8 cellular contexts compared by ENCODE assay signal in genomic region chr15:62067448-62068044, GRCh38. TPM values are rescaled to one million over a fixed set of nuclear protein-coding genes. Genes with fewer than 3 reads are reported as not detected.
DNase-seq lines count a peak whose midpoint lies in the region; ATAC-seq and TF ChIP-seq lines count a peak whose summit lies in the region.

No MANE protein-coding gene starts in this region.

- H3K27ac ChIP-seq in SK-N-MC, result no peak overlapping the region
- no peak overlapping the region for H3K27ac ChIP-seq in mammary epithelial cell (ENCODE audit: insufficient read depth, low read depth, low read length)
- H3K27ac ChIP-seq in left lung, result peak overlapping the region in 1 of 2 donors; percentile 33

- H3K4me1 Mint-ChIP-seq in activated CD4-positive, alpha-beta T cell treated with anti-CD3 and anti-CD28 coated beads for 36 hours, result peaks cover 25% of the 10 kb centered on the region

- H3K27ac Mint-ChIP-seq in activated CD4-positive, alpha-beta T cell treated with anti-CD3 and anti-CD28 coated beads for 36 hours, result peak overlapping the region; percentile 52

- DNase-seq in activated CD4-positive, alpha-beta T cell treated with anti-CD3 and anti-CD28 coated beads for 36 hours, result peak; percentile 50
- no peak for DNase-seq in activated CD4-positive, alpha-beta T cell treated with anti-CD3 and anti-CD28 coated beads for 1 hour
- DNase-seq in SK-N-MC (ENCODE audit: low read depth, low spot score) (no peak), mammary epithelial cell (peak; percentile 19), left lung (peak; percentile 34 to 80)
- peak; percentile 17 for DNase-seq in stimulated activated CD8-positive, alpha-beta memory T cell treated with anti-CD3 and anti-CD28 coated beads, Interleukin-12 subunit alpha, Interleukin-12 subunit beta, amount 100 ng/mL, for 4 hours (ENCODE audit: low read depth)
- no peak for DNase-seq in effector CD8-positive, alpha-beta T cell (lab: John Stamatoyannopoulos, UW)

- POLR2A ChIA-PET in activated CD4-positive, alpha-beta T cell treated with anti-CD3 and anti-CD28 coated beads for 36 hours (lab: Charles Lee), result no interaction called here

- dilution Hi-C loops in mammary epithelial cell (cut with HindIII; ENCODE audit: low sequenced_read_pairs), result no loop called here

- no peaks in the 10 kb centered on the region for H3K9me3 Mint-ChIP-seq in activated CD4-positive, alpha-beta T cell treated with anti-CD3 and anti-CD28 coated beads for 36 hours (ENCODE audit: low read depth)

- H2AFZ ChIP-seq in mammary epithelial cell (ENCODE audit: low read depth, low read length), result peak overlapping the region; percentile 41

- H3K4me2 ChIP-seq in mammary epithelial cell (ENCODE audit: insufficient read depth, low read depth, low read length), result peak overlapping the region; percentile 91

- H3K4me1 ChIP-seq in mammary epithelial cell (ENCODE audit: insufficient read depth, low read length), result peaks cover 41% of the 10 kb centered on the region
- peaks cover 11 to 31% of the 10 kb centered on the region in 2 donors for H3K4me1 ChIP-seq in left lung

- H3K36me3 Mint-ChIP-seq in activated CD4-positive, alpha-beta T cell treated with anti-CD3 and anti-CD28 coated beads for 36 hours (ENCODE audit: low read depth), result no peaks in the 10 kb centered on the region

- intact Hi-C loops in activated CD4-positive, alpha-beta T cell treated with anti-CD3 and anti-CD28 coated beads for 36 hours (cut with DNase I, micrococcal nuclease), result loop anchor here (1.0 to 10.0 kb wide), 7 partner anchors 7 to 185 kb away; partner anchors contain the start of genes C2CD4B (in 1 of the 2) and VPS13C (in 1 of the 2)
- intact Hi-C loops in mammary epithelial cell (cut with micrococcal nuclease) (no loop called here), left lung (cut with DNase I) (no loop called here)

- no peaks in the 10 kb centered on the region for H4K20me1 ChIP-seq in mammary epithelial cell (ENCODE audit: insufficient read depth, low read length)

- peaks cover 20% of the 10 kb centered on the region for H3K27me3 Mint-ChIP-seq in activated CD4-positive, alpha-beta T cell treated with anti-CD3 and anti-CD28 coated beads for 36 hours

- in situ Hi-C loops in mammary epithelial cell (cut with MboI; ENCODE audit: low sequenced_read_pairs in 2 of 2), result no loop called here

- ATAC-seq in activated CD4-positive, alpha-beta T cell treated with anti-CD3 and anti-CD28 coated beads for 36 hours, result peak; percentile 63
- peak; percentile 38 for ATAC-seq in left lung
- ATAC-seq in GM18870 (IDR thresholded peaks at IDR 0.05; ENCODE audit: unreplicated experiment), result no peak

- no peak overlapping the region for H3K9ac ChIP-seq in SK-N-MC (ENCODE audit: insufficient read length)
- no peak overlapping the region for H3K9ac ChIP-seq in mammary epithelial cell (ENCODE audit: insufficient read depth, low read length)

- no TSS peak for BruUV-seq in mammary epithelial cell (replicated peaks; lab: Mats Ljungman, UMichigan)

- CTCF ChIA-PET in activated CD4-positive, alpha-beta T cell treated with anti-CD3 and anti-CD28 coated beads for 36 hours (lab: Charles Lee), result interaction anchor here (1.0 to 1.6 kb wide), 6 partner anchors 15 to 98 kb away, joined by 3 to 6 read pairs (median 4); partner anchors contain the start of gene C2CD4B
- CTCF ChIA-PET in mammary epithelial cell (lab: Charles Lee; ENCODE audit: low non-redundant PET), result no interaction called here

- 12% methylated on average over 18 of the region's 62 CpGs for WGBS in mammary epithelial cell (ENCODE audit: low coverage, missing lambda C conversion rate)

- no peaks in the 10 kb centered on the region for H3K9me3 ChIP-seq in SK-N-MC (ENCODE audit: low read depth, low read length)
- H3K9me3 ChIP-seq in mammary epithelial cell (replicated peaks; ENCODE audit: insufficient read depth, low read length), result no peaks in the 10 kb centered on the region
- H3K9me3 ChIP-seq in left lung, result no peaks in the 10 kb centered on the region

- H3K79me2 ChIP-seq in mammary epithelial cell (ENCODE audit: insufficient read depth, low read length), result no peaks in the 10 kb centered on the region

- H3K4me3 Mint-ChIP-seq in activated CD4-positive, alpha-beta T cell treated with anti-CD3 and anti-CD28 coated beads for 36 hours, result peak overlapping the region; percentile 77

- no peak for TF ChIP-seq CTCF in mammary epithelial cell (conservative IDR thresholded peaks at IDR 0.05 in 1 of 2, IDR thresholded peaks at IDR 0.05 in 1 of 2; ENCODE audit: extremely low read depth in 1 of 2, insufficient read depth in 1 of 2, low read depth in 1 of 2, low read length in 2 of 2)
- TF ChIP-seq CTCF in left lung (IDR thresholded peaks at IDR 0.05), result no peak

- H3K27me3 ChIP-seq in mammary epithelial cell (ENCODE audit: insufficient read depth, low read length) (peaks cover 4% of the 10 kb centered on the region), left lung (peaks cover 0 to 46% of the 10 kb centered on the region in 2 donors)

- H3K4me3 ChIP-seq in SK-N-MC, result peak overlapping the region; percentile 79
- peak overlapping the region in 2 of 3 experiments; percentile 37 to 47 for H3K4me3 ChIP-seq in mammary epithelial cell (replicated peaks in 1 of 3; ENCODE audit: insufficient read depth in 1 of 3, low read depth in 2 of 3, low read length in 3 of 3)
- peak overlapping the region; percentile 27 to 57 for H3K4me3 ChIP-seq in left lung

- H3K36me3 ChIP-seq in SK-N-MC (ENCODE audit: insufficient read depth, low read length) (no peaks in the 10 kb centered on the region), mammary epithelial cell (ENCODE audit: insufficient read depth, low read length) (no peaks in the 10 kb centered on the region), left lung (no peaks in the 10 kb centered on the region)

RNA-seq across cellular contexts. Expression of gene C2CD4A, which starts 0.8 kb away (rescaled TPM):
- under 1 TPM; 0.61 to 0.73 TPM for total RNA-seq in activated CD4-positive, alpha-beta T cell treated with anti-CD3 and anti-CD28 coated beads for 36 hours
- total RNA-seq in mammary epithelial cell, result not detected
- polyA plus RNA-seq in mammary epithelial cell, result not detected
- not detected for polyA minus RNA-seq in mammary epithelial cell
- under 1 TPM; 0.44 to 0.79 TPM for total RNA-seq in left lung

RNA-seq across cellular contexts. Expression of gene VPS13C, which starts 7.3 kb away (rescaled TPM):
- 10 to 100 TPM; 40.1 to 47.2 TPM for total RNA-seq in activated CD4-positive, alpha-beta T cell treated with anti-CD3 and anti-CD28 coated beads for 36 hours
- total RNA-seq in mammary epithelial cell (10 to 100 TPM; 43.3 to 79.9 TPM), left lung (10 to 100 TPM; 83.7 to 96.7 TPM)
- polyA plus RNA-seq in mammary epithelial cell, result 6.2 TPM
- polyA minus RNA-seq in mammary epithelial cell, result 20.7 TPM

Comparison
In these comparisons a context has a peak if more than half of its experiments do, and no peak if none do; other contexts are left out.
1. DNase-seq: peak in activated CD4-positive, alpha-beta T cell treated with anti-CD3 and anti-CD28 coated beads for 36 hours (single experiment), mammary epithelial cell (single experiment), left lung (2 of 2) and stimulated activated CD8-positive, alpha-beta memory T cell treated with anti-CD3 and anti-CD28 coated beads, Interleukin-12 subunit alpha, Interleukin-12 subunit beta, amount 100 ng/mL, for 4 hours (single experiment); none in activated CD4-positive, alpha-beta T cell treated with anti-CD3 and anti-CD28 coated beads for 1 hour (single experiment), SK-N-MC (single experiment) and effector CD8-positive, alpha-beta T cell (single experiment).
2. intact Hi-C loops: an anchor here in activated CD4-positive, alpha-beta T cell treated with anti-CD3 and anti-CD28 coated beads for 36 hours (1.0 to 10.0 kb wide); none called in mammary epithelial cell and left lung.
3. Peak in every context shown above with its lines, with median percentiles within 50 percentile points of each other: H3K4me3 ChIP-seq.